In genomic region chr2:174332607-174333001, GRCh38 we compare ENCODE assay signal across 11 cellular contexts. TPM values are rescaled to one million over a fixed set of nuclear protein-coding genes. Genes with fewer than 3 reads are reported as not detected.
DNase-seq lines count a peak whose midpoint lies in the region; ATAC-seq and TF ChIP-seq lines count a peak whose summit lies in the region.
"Had no signal": no experiment of that assay in that cellular context is flagged by ENCODE, and none has a peak within 500 bp of the region (broad histone marks: within the 10 kb centered on the region; RNA-seq: fewer than 3 reads in every experiment).

No MANE protein-coding gene starts in this region.

- H3K27ac Mint-ChIP-seq in T-helper 17 cell, result peak overlapping the region; percentile 86
- H3K27ac Mint-ChIP-seq: activated T-helper 2 cell treated with anti-CD3 and anti-CD28 coated beads, Interferon-gamma antibody, Interleukin-2, Interleukin-4, amounts not matched to agents 10 μg/mL and 5 μg/mL and 100 μg/mL, durations not matched to agents 14 hours and 24 hours and 36 hours had no signal

- H3K4me3 ChIP-seq in HAP-1, result peak overlapping the region; percentile 20
- peak overlapping the region; percentile 19 for H3K4me3 ChIP-seq in mesodermal cell (ENCODE audit: extremely low read depth, insufficient read depth, low read length, poor library complexity, severe bottlenecking)
- H3K4me3 ChIP-seq in spleen, result no peak overlapping the region

- H3K4me1 Mint-ChIP-seq in T-helper 17 cell, result peaks cover 31% of the 10 kb centered on the region

- no peaks in the 10 kb centered on the region for H3K9me3 ChIP-seq in HAP-1
- H3K9me3 ChIP-seq in T-helper 17 cell (ENCODE audit: control insufficient read depth, low read length, poor library complexity, severe bottlenecking), result peaks cover 13% of the 10 kb centered on the region
- H3K9me3 ChIP-seq in mesodermal cell (ENCODE audit: control insufficient read depth, low read length), result no peaks in the 10 kb centered on the region
- peaks cover 0 to 3% (median 0%) of the 10 kb centered on the region in 8 donors for H3K9me3 ChIP-seq in spleen

- 0% methylated on average over 10 to 12 of the region's 14 CpGs for WGBS in mesodermal cell (ENCODE audit: insufficient coverage in 2 of 2), 2 experiments
- 1 to 7% (median 7%) methylated on average over 14 of the region's 14 CpGs for WGBS in spleen, 5 donors

- in situ Hi-C loops in HAP-1 (cut with MboI; ENCODE audit: low sequenced_read_pairs), result loop anchor here (5.0 kb wide), 1 partner anchor 85 kb away; the partner anchor contains the start of gene OLA1

- H3K27ac ChIP-seq in mesodermal cell (ENCODE audit: low read depth, low read length, severe bottlenecking), result no peak overlapping the region
- H3K27ac ChIP-seq in spleen, result no peak overlapping the region

- H3K36me3 ChIP-seq in HAP-1 (replicated peaks), result no peaks in the 10 kb centered on the region
- H3K36me3 ChIP-seq in mesodermal cell (ENCODE audit: control insufficient read depth, insufficient read depth, low read length), result no peaks in the 10 kb centered on the region
- no peaks in the 10 kb centered on the region for H3K36me3 ChIP-seq in spleen

- H3K27me3 ChIP-seq in HAP-1 (ENCODE audit: low read depth) (peaks cover 23% of the 10 kb centered on the region; the same call in 1 of the 2 replicates), spleen (replicated peaks in 1 of 7) (peaks cover 38 to 100% (median 100%) of the 10 kb centered on the region in 7 donors)

- H3K4me1 ChIP-seq in HAP-1, result peaks cover 21% of the 10 kb centered on the region
- peaks cover 25% of the 10 kb centered on the region for H3K4me1 ChIP-seq in mesodermal cell (ENCODE audit: control insufficient read depth, insufficient read depth, low read length, poor library complexity, severe bottlenecking)
- H3K4me1 ChIP-seq in spleen, result peaks cover 15 to 72% (median 63%) of the 10 kb centered on the region in 6 donors

- peak overlapping the region; percentile 80 for H3K4me3 Mint-ChIP-seq in T-helper 17 cell

- no peak for ATAC-seq in T-helper 17 cell
- ATAC-seq in HG03432 (IDR thresholded peaks at IDR 0.05; ENCODE audit: unreplicated experiment), result no peak
- no peak for ATAC-seq in HG03045 (IDR thresholded peaks at IDR 0.05; ENCODE audit: unreplicated experiment)
- ATAC-seq: right cardiac atrium had no signal

- H3K27me3 Mint-ChIP-seq in T-helper 17 cell, result peaks cover 68% of the 10 kb centered on the region

- no peak for TF ChIP-seq CTCF in spleen (IDR thresholded peaks at IDR 0.05 in 8 of 11, conservative IDR thresholded peaks at IDR 0.05 in 3 of 11)

- H3K36me3 Mint-ChIP-seq in T-helper 17 cell (ENCODE audit: low read depth), result no peaks in the 10 kb centered on the region

- TF ChIP-seq POLR2A in spleen (IDR thresholded peaks at IDR 0.05), result no peak

- intact Hi-C loops in spleen (cut with DNase I; ENCODE audit: low total_unique reads), result no loop called here

- peak; percentile 39 for DNase-seq in COR-L47 (lab: John Stamatoyannopoulos, UW)
- DNase-seq in HAP-1 (ENCODE audit: low spot score in 2 of 2), result peak in 1 of 2 experiments; percentile 60
- DNase-seq in T-helper 17 cell, result no peak
- DNase-seq in spleen, result no peak
- DNase-seq in amygdala (lab: John Stamatoyannopoulos, UW), result no peak
- DNase-seq: right cardiac atrium had no signal

RNA-seq across cellular contexts. Expression of gene SP9, which starts 2.1 kb away (rescaled TPM):
- total RNA-seq in T-helper 17 cell (not detected), spleen (not detected)
- 0.29 TPM for polyA plus RNA-seq in mesodermal cell (2013, experiment 1 of 2)
- 0.40 TPM for polyA plus RNA-seq in mesodermal cell (2013, experiment 2 of 2)
- not detected for polyA plus RNA-seq in spleen
- total RNA-seq: activated T-helper 2 cell treated with anti-CD3 and anti-CD28 coated beads, Interferon-gamma antibody, Interleukin-2, Interleukin-4, amounts not matched to agents 10 μg/mL and 5 μg/mL and 100 μg/mL, durations not matched to agents 14 hours and 24 hours and 36 hours; G401; right cardiac atrium had no signal
- polyA plus RNA-seq: right cardiac atrium had no signal

Comparison
In these comparisons a context has a peak if more than half of its experiments do, and no peak if none do; other contexts are left out.
1. H3K4me3 ChIP-seq: peak in HAP-1 (single experiment) and mesodermal cell (single experiment); none in spleen (0 of 8).